7 cellular contexts compared by ENCODE assay signal in genomic region chr6:45710304-45710821, GRCh38.
DNase-seq lines count a peak whose midpoint lies in the region; ATAC-seq and TF ChIP-seq lines count a peak whose summit lies in the region.

No MANE protein-coding gene starts in this region.

- H3K9ac ChIP-seq in colonic mucosa (ENCODE audit: low read depth in 2 of 2, low read length in 2 of 2) = no peak overlapping the region

- DNase-seq in T-helper 22 cell (ENCODE audit: low read depth) (peak; percentile 5), fibroblast of gingiva (ENCODE audit: low read depth) (peak; percentile 45), testis (peak; percentile 18), NCI-H187 (lab: John Stamatoyannopoulos, UW) (no peak), colonic mucosa (no peak)

- TF ChIP-seq CTCF in testis (IDR thresholded peaks at IDR 0.05) (no peak), colonic mucosa (IDR thresholded peaks at IDR 0.05) (no peak)

- peaks cover 5% of the 10 kb centered on the region for H3K4me1 ChIP-seq in testis
- H3K4me1 ChIP-seq in colonic mucosa = no peaks in the 10 kb centered on the region

- H3K4me3 ChIP-seq in testis = no peak overlapping the region
- H3K4me3 ChIP-seq in colonic mucosa = no peak overlapping the region

- H3K27ac ChIP-seq in testis (no peak overlapping the region), colonic mucosa (no peak overlapping the region)

- intact Hi-C loops in testis (cut with DNase I; ENCODE audit: low total_unique reads) (loop anchor here (10.0 kb wide), 1 partner anchor 286 kb away; no protein-coding TSS in a partner anchor), colonic mucosa (cut with DNase I) (loop anchor here (5.0 to 10.0 kb wide), 3 partner anchors 293 to 1236 kb away; no protein-coding TSS in a partner anchor)

- TF ChIP-seq POLR2A in testis (IDR thresholded peaks at IDR 0.05) = no peak

- ATAC-seq in GM19324 (IDR thresholded peaks at IDR 0.05; ENCODE audit: low FRiP score, unreplicated experiment) = peak; percentile 76
- ATAC-seq in HG03039 (IDR thresholded peaks at IDR 0.05; ENCODE audit: unreplicated experiment) = peak; percentile 60

- WGBS in testis, 2 donors = 72 to 75% methylated on average over 5 of the region's 5 CpGs

- H3K27me3 ChIP-seq in testis (no peaks in the 10 kb centered on the region), colonic mucosa (no peaks in the 10 kb centered on the region)

- H3K9me3 ChIP-seq in testis (no peaks in the 10 kb centered on the region), colonic mucosa (no peaks in the 10 kb centered on the region)

- H3K36me3 ChIP-seq in testis (ENCODE audit: low read depth, missing control alignments) (no peaks in the 10 kb centered on the region), colonic mucosa (no peaks in the 10 kb centered on the region)

Comparison
In these comparisons a context has a peak if more than half of its experiments do, and no peak if none do; other contexts are left out.
1. DNase-seq: peak in T-helper 22 cell (single experiment), fibroblast of gingiva (single experiment) and testis (single experiment); none in NCI-H187 (0 of 2) and colonic mucosa (single experiment).